8 cellular contexts compared by ENCODE assay signal in genomic region chr4:107989537-107990386, GRCh38. TPM values are rescaled to one million over a fixed set of nuclear protein-coding genes. Genes with fewer than 3 reads are reported as not detected.
DNase-seq lines count a peak whose midpoint lies in the region; ATAC-seq and TF ChIP-seq lines count a peak whose summit lies in the region.

HADH (plus strand) TSS chr4:107989889; CDS start chr4:107989933, 44 bp downstream.

- peak within 1 kb of the TSS; percentile 87 for H3K4me3 ChIP-seq in kidney epithelial cell (ENCODE audit: low read depth, low read length)

- TF ChIP-seq CTCF in kidney epithelial cell (IDR thresholded peaks at IDR 0.05; ENCODE audit: insufficient read depth, low read length, poor library complexity, severe bottlenecking) = no peak

- ATAC-seq in HG03378 (IDR thresholded peaks at IDR 0.05; ENCODE audit: unreplicated experiment) = peak; percentile 89

- DNase-seq in AML-193 (lab: John Stamatoyannopoulos, UW) (peak; percentile 84 to 91), NCI-H510A treated with DMSO at 0.1 percent for 48 hours (lab: John Stamatoyannopoulos, UW) (peak; percentile 76), cerebellum (ENCODE audit: low spot score) (peak; percentile 97), kidney epithelial cell (ENCODE audit: low read depth) (peak; percentile 59)
- peak; percentile 88 to 89 for DNase-seq in activated CD4-positive, alpha-beta T cell treated with anti-CD3 and anti-CD28 coated beads for 24 hours (ENCODE audit: low read depth in 2 of 2)
- DNase-seq in stimulated activated CD4-positive, alpha-beta T cell treated with anti-CD3 and anti-CD28 coated beads, Interleukin-15, amount 100 ng/mL, for 24 hours = peak; percentile 95

- peak; percentile 86 for TF ChIP-seq POLR2A in GM19099 (IDR thresholded peaks at IDR 0.05; ENCODE audit: extremely low read depth, insufficient read length, low read depth)

- no peaks in the 10 kb centered on the region for H3K36me3 ChIP-seq in kidney epithelial cell (ENCODE audit: control insufficient read depth, insufficient read depth, low read length)

- H3K27me3 ChIP-seq in kidney epithelial cell (ENCODE audit: control insufficient read depth, insufficient read depth, low read length) = no peaks in the 10 kb centered on the region

RNA-seq across cellular contexts. Expression of gene HADH, which starts in this region (rescaled TPM):
- total RNA-seq in cerebellum (17.5 TPM), kidney epithelial cell (15.5 and 19.9 TPM in 2 replicates)

Comparison
In these comparisons a context has a peak if more than half of its experiments do, and no peak if none do; other contexts are left out.
1. Peak in every context shown above with its lines: DNase-seq, ATAC-seq and H3K4me3 ChIP-seq.